12 cellular contexts compared by ENCODE assay signal in genomic region chr10:21702633-21703111, GRCh38.
DNase-seq lines count a peak whose midpoint lies in the region; ATAC-seq, FAIRE-seq and TF ChIP-seq lines count a peak whose summit lies in the region.
"Had no signal": no experiment of that assay in that cellular context is flagged by ENCODE, and none has a peak within 500 bp of the region (broad histone marks: within the 10 kb centered on the region; RNA-seq: fewer than 3 reads in every experiment).

No MANE protein-coding gene starts in this region.

- H3K27ac Mint-ChIP-seq in CD4-positive, alpha-beta memory T cell = peak overlapping the region; percentile 19 to 72 (median 53)
- peak overlapping the region; percentile 2 for H3K27ac Mint-ChIP-seq in activated B cell treated with CpG ODN at 0.5 μM for 24 hours

- peak; percentile 66 for ATAC-seq in HG03097 (IDR thresholded peaks at IDR 0.05; ENCODE audit: low FRiP score, unreplicated experiment)
- ATAC-seq in activated B cell treated with CpG ODN at 0.5 μM for 24 hours (ENCODE audit: low read depth) = no peak
- ATAC-seq in HG03045 (IDR thresholded peaks at IDR 0.05; ENCODE audit: unreplicated experiment) = no peak
- ATAC-seq: left cardiac atrium had no signal

- H3K4me1 ChIP-seq in CD4-positive, alpha-beta memory T cell (ENCODE audit: insufficient read depth, low read length) = peaks cover 24% of the 10 kb centered on the region
- H3K4me1 ChIP-seq: uterus had no signal

- H3K27me3 Mint-ChIP-seq in CD4-positive, alpha-beta memory T cell = no peaks in the 10 kb centered on the region
- H3K27me3 Mint-ChIP-seq in activated B cell treated with CpG ODN at 0.5 μM for 24 hours = no peaks in the 10 kb centered on the region

- no peaks in the 10 kb centered on the region for H3K36me3 ChIP-seq in CD4-positive, alpha-beta memory T cell (ENCODE audit: insufficient read depth, low read length)
- H3K36me3 ChIP-seq: uterus had no signal

- peak in 4 of 5 donors; percentile 58 to 73 (median 65) for DNase-seq in CD4-positive, alpha-beta memory T cell
- DNase-seq in GM19239 (ENCODE audit: insufficient read length, low spot score) = peak; percentile 8
- no peak for DNase-seq in activated B cell treated with CpG ODN at 0.5 μM for 24 hours
- DNase-seq in SW 1271 (lab: John Stamatoyannopoulos, UW) = no peak
- no peak for DNase-seq in NCI-H446 (lab: John Stamatoyannopoulos, UW)
- DNase-seq in NCI-H1105 (lab: John Stamatoyannopoulos, UW) = no peak
- DNase-seq: activated CD4-positive, alpha-beta T cell treated with anti-CD3 and anti-CD28 coated beads for 4 hours; left cardiac atrium; NCI-H748 treated with DMSO at 0.1 percent for 48 hours; uterus had no signal

- H3K4me1 Mint-ChIP-seq in CD4-positive, alpha-beta memory T cell = peaks cover 27 to 51% (median 37%) of the 10 kb centered on the region in 4 donors
- H3K4me1 Mint-ChIP-seq in activated B cell treated with CpG ODN at 0.5 μM for 24 hours = peaks cover 16% of the 10 kb centered on the region

- H3K4me3 ChIP-seq in CD4-positive, alpha-beta memory T cell (ENCODE audit: low read length in 2 of 2) = no peak overlapping the region
- H3K4me3 ChIP-seq: uterus had no signal

- CTCF ChIA-PET in CD4-positive, alpha-beta memory T cell (lab: Charles Lee; ENCODE audit: partially characterized antibody) = interaction anchor here (0.6 kb wide), 1 partner anchor 59 kb away, joined by 3 read pairs; no protein-coding TSS in a partner anchor
- CTCF ChIA-PET in activated B cell treated with CpG ODN at 0.5 μM for 24 hours (lab: Charles Lee) = no interaction called here

- H3K27ac ChIP-seq in CD4-positive, alpha-beta memory T cell (ENCODE audit: low read depth, low read length) = no peak overlapping the region
- H3K27ac ChIP-seq: uterus had no signal

- POLR2A ChIA-PET in CD4-positive, alpha-beta memory T cell (lab: Charles Lee; ENCODE audit: partially characterized antibody) = interaction anchor here (0.7 to 1.0 kb wide), 3 partner anchors 9 to 177 kb away, joined by 3 to 4 read pairs (median 3); partner anchors contain the start of gene SKIDA1
- POLR2A ChIA-PET in activated B cell treated with CpG ODN at 0.5 μM for 24 hours (lab: Charles Lee) = no interaction called here

- peak overlapping the region; percentile 45 to 69 (median 64) for H3K4me3 Mint-ChIP-seq in CD4-positive, alpha-beta memory T cell
- H3K4me3 Mint-ChIP-seq in activated B cell treated with CpG ODN at 0.5 μM for 24 hours = peak overlapping the region; percentile 29

- peaks cover 46 to 59% of the 10 kb centered on the region in 2 donors for H3K36me3 Mint-ChIP-seq in CD4-positive, alpha-beta memory T cell
- peaks cover 57% of the 10 kb centered on the region for H3K36me3 Mint-ChIP-seq in activated B cell treated with CpG ODN at 0.5 μM for 24 hours (ENCODE audit: low read depth)

- H3K9me3 Mint-ChIP-seq in CD4-positive, alpha-beta memory T cell = peaks cover 9 to 38% (median 25%) of the 10 kb centered on the region in 8 donors
- H3K9me3 Mint-ChIP-seq in activated B cell treated with CpG ODN at 0.5 μM for 24 hours = peaks cover 27% of the 10 kb centered on the region

- intact Hi-C loops in CD4-positive, alpha-beta memory T cell (cut with micrococcal nuclease) = loop anchor here (5.0 kb wide), 1 partner anchor 40 kb away; no protein-coding TSS in a partner anchor
- intact Hi-C loops in activated B cell treated with CpG ODN at 0.5 μM for 24 hours (cut with micrococcal nuclease) = no loop called here

- no peaks in the 10 kb centered on the region for H3K9me3 ChIP-seq in CD4-positive, alpha-beta memory T cell (ENCODE audit: control insufficient read depth in 1 of 2, low read length in 2 of 2)

- no peaks in the 10 kb centered on the region for H3K27me3 ChIP-seq in CD4-positive, alpha-beta memory T cell (ENCODE audit: insufficient read depth, low read length)
- H3K27me3 ChIP-seq: uterus had no signal

- TF ChIP-seq CTCF in activated B cell treated with CpG ODN at 0.5 μM for 24 hours (IDR thresholded peaks at IDR 0.05) = no peak

- FAIRE-seq in GM19239 (lab: Jason Lieb, UNC) = peak; percentile 88

Comparison
In these comparisons a context has a peak if more than half of its experiments do, and no peak if none do; other contexts are left out.
1. DNase-seq: peak in CD4-positive, alpha-beta memory T cell (4 of 5) and GM19239 (single experiment); none in activated B cell treated with CpG ODN at 0.5 μM for 24 hours (single experiment), SW 1271 (0 of 2), NCI-H446 (0 of 2) and NCI-H1105 (single experiment).